Comparison of ENCODE assay signal across 11 cellular contexts in genomic region chr1:94093996-94094395, GRCh38. TPM values are rescaled to one million over a fixed set of nuclear protein-coding genes. Genes with fewer than 3 reads are reported as not detected.
DNase-seq lines count a peak whose midpoint lies in the region; ATAC-seq and TF ChIP-seq lines count a peak whose summit lies in the region.
"Had no signal": no experiment of that assay in that cellular context is flagged by ENCODE, and none has a peak within 500 bp of the region (broad histone marks: within the 10 kb centered on the region; RNA-seq: fewer than 3 reads in every experiment).

No MANE protein-coding gene starts in this region.

- H3K4ac ChIP-seq in trophoblast cell (ENCODE audit: low read depth, low read length): peak overlapping the region; percentile 30

- POLR2A ChIA-PET in WTC11 (lab: Charles Lee): no interaction called here
- POLR2A ChIA-PET in activated CD4-positive, alpha-beta memory T cell treated with anti-CD3 and anti-CD28 coated beads for 36 hours (lab: Charles Lee): no interaction called here

- no peak overlapping the region for H3K23ac ChIP-seq in trophoblast cell (ENCODE audit: low read length)

- H3K79me2 ChIP-seq in trophoblast cell (ENCODE audit: control insufficient read depth, insufficient read depth, low read length, poor library complexity): peaks cover 19% of the 10 kb centered on the region

- ATAC-seq in WTC11: peak; percentile 21

- H3K14ac ChIP-seq in trophoblast cell (ENCODE audit: low read length): peak overlapping the region; percentile 95

- peaks cover 46 to 50% of the 10 kb centered on the region in 2 experiments for H3K4me1 ChIP-seq in trophoblast cell (ENCODE audit: control insufficient read depth in 1 of 2, insufficient read depth in 2 of 2, low read length in 2 of 2)

- H4K12ac ChIP-seq in trophoblast cell (ENCODE audit: low read depth, low read length): no peak overlapping the region

- peak overlapping the region; percentile 97 for H2BK12ac ChIP-seq in trophoblast cell (ENCODE audit: low read length)

- H2AK5ac ChIP-seq in trophoblast cell (ENCODE audit: low read length): peak overlapping the region; percentile 95

- H2BK120ac ChIP-seq in trophoblast cell (ENCODE audit: insufficient read depth, low read length, poor library complexity): peak overlapping the region; percentile 96

- peak overlapping the region; percentile 65 to 68 for H3K4me3 Mint-ChIP-seq in CD14-positive monocyte
- no peak overlapping the region for H3K4me3 Mint-ChIP-seq in WTC11
- H3K4me3 Mint-ChIP-seq in activated CD4-positive, alpha-beta memory T cell treated with anti-CD3 and anti-CD28 coated beads for 36 hours: no peak overlapping the region
- H3K4me3 Mint-ChIP-seq: CD4-positive, alpha-beta T cell had no signal

- TF ChIP-seq CTCF in CD14-positive monocyte (IDR thresholded peaks at IDR 0.05) (no peak), WTC11 (IDR thresholded peaks at IDR 0.05) (no peak), fibroblast of the aortic adventitia (IDR thresholded peaks at IDR 0.05; ENCODE audit: insufficient read depth, low read length) (no peak)

- no CpG with 5 or more reads among the region's 6 CpGs for WGBS in trophoblast cell (ENCODE audit: extremely low coverage, insufficient coverage, insufficient read length)

- intact Hi-C loops in CD14-positive monocyte (cut with micrococcal nuclease): no loop called here
- intact Hi-C loops in activated CD4-positive, alpha-beta memory T cell treated with anti-CD3 and anti-CD28 coated beads for 36 hours (cut with micrococcal nuclease): no loop called here

- H3K27me3 Mint-ChIP-seq in CD14-positive monocyte (ENCODE audit: low read depth in 3 of 3) (peaks cover 64 to 84% (median 68%) of the 10 kb centered on the region in 3 donors), WTC11 (ENCODE audit: low read depth) (peaks cover 4% of the 10 kb centered on the region; the same call in 1 of the 2 replicates)
- peaks cover 7% of the 10 kb centered on the region for H3K27me3 Mint-ChIP-seq in activated CD4-positive, alpha-beta memory T cell treated with anti-CD3 and anti-CD28 coated beads for 36 hours
- H3K27me3 Mint-ChIP-seq: CD4-positive, alpha-beta T cell had no signal

- H2BK5ac ChIP-seq in trophoblast cell (ENCODE audit: low read depth, low read length, poor library complexity): peak overlapping the region; percentile 77

- no peak overlapping the region for H2AFZ ChIP-seq in trophoblast cell (ENCODE audit: insufficient read depth, low read length, poor library complexity)

- H3K4me2 ChIP-seq in trophoblast cell (ENCODE audit: low read length): no peak overlapping the region

- H3K9ac ChIP-seq in trophoblast cell (ENCODE audit: low read length): no peak overlapping the region

- peak overlapping the region; percentile 44 for H4K8ac ChIP-seq in trophoblast cell (ENCODE audit: low read depth, low read length)

- no peaks in the 10 kb centered on the region for H3K27me3 ChIP-seq in trophoblast cell (ENCODE audit: insufficient read depth, low read length)

- peak overlapping the region; percentile 32 for H3K18ac ChIP-seq in trophoblast cell (ENCODE audit: low read length)

- peaks cover 64% of the 10 kb centered on the region for H3K79me1 ChIP-seq in trophoblast cell (ENCODE audit: low read length)

- peak overlapping the region; percentile 22 for H3K27ac ChIP-seq in trophoblast cell (ENCODE audit: low read depth, low read length)

- CTCF ChIA-PET in WTC11 (lab: Charles Lee): interaction anchor here (0.6 to 1.2 kb wide), 6 partner anchors 24 to 243 kb away, joined by 3 read pairs; partner anchors contain the start of gene ARHGAP29
- CTCF ChIA-PET in activated CD4-positive, alpha-beta memory T cell treated with anti-CD3 and anti-CD28 coated beads for 36 hours (lab: Charles Lee): no interaction called here

- H3K4me1 Mint-ChIP-seq in CD14-positive monocyte (peaks cover 27% of the 10 kb centered on the region), WTC11 (peaks cover 49% of the 10 kb centered on the region)
- H3K4me1 Mint-ChIP-seq in activated CD4-positive, alpha-beta memory T cell treated with anti-CD3 and anti-CD28 coated beads for 36 hours (ENCODE audit: low read depth): peaks cover 8% of the 10 kb centered on the region

- H3K4me3 ChIP-seq in fibroblast of the aortic adventitia (ENCODE audit: low read depth, low read length): no peak overlapping the region
- H3K4me3 ChIP-seq in trophoblast cell (ENCODE audit: low read depth, low read length): no peak overlapping the region

- H3K36me3 ChIP-seq in trophoblast cell (ENCODE audit: control insufficient read depth in 1 of 2, insufficient read depth in 2 of 2, low read length in 2 of 2): no peaks in the 10 kb centered on the region

- DNase-seq in CD14-positive monocyte (ENCODE audit: low spot score) (no peak), WTC11 (ENCODE audit: low spot score) (no peak), fibroblast of the aortic adventitia (ENCODE audit: low read depth) (peak; percentile 30), trophoblast cell (no peak), cortex of kidney (lab: John Stamatoyannopoulos, UW) (no peak), NCI-H146 (lab: John Stamatoyannopoulos, UW) (no peak), SIG-M5 (lab: John Stamatoyannopoulos, UW) (no peak)
- no peak for DNase-seq in activated CD4-positive, alpha-beta memory T cell treated with anti-CD3 and anti-CD28 coated beads for 36 hours
- DNase-seq: CD4-positive, alpha-beta T cell; NCI-H526; stimulated activated CD4-positive, alpha-beta T cell treated with anti-CD3 and anti-CD28 coated beads, Interleukin-1b, Interleukin-23, amount 100 ng/mL, for 48 hours had no signal

- H3K36me3 Mint-ChIP-seq in CD14-positive monocyte: no peaks in the 10 kb centered on the region
- no peaks in the 10 kb centered on the region for H3K36me3 Mint-ChIP-seq in WTC11
- no peaks in the 10 kb centered on the region for H3K36me3 Mint-ChIP-seq in activated CD4-positive, alpha-beta memory T cell treated with anti-CD3 and anti-CD28 coated beads for 36 hours

- H3K9me3 Mint-ChIP-seq in CD14-positive monocyte: peaks cover 0 to 3% (median 0%) of the 10 kb centered on the region in 7 donors
- H3K9me3 Mint-ChIP-seq in WTC11: no peaks in the 10 kb centered on the region
- H3K9me3 Mint-ChIP-seq in activated CD4-positive, alpha-beta memory T cell treated with anti-CD3 and anti-CD28 coated beads for 36 hours: no peaks in the 10 kb centered on the region
- H3K9me3 Mint-ChIP-seq: CD4-positive, alpha-beta T cell had no signal

- H4K91ac ChIP-seq in trophoblast cell (ENCODE audit: low read depth, low read length): peak overlapping the region; percentile 99

- H3K27ac Mint-ChIP-seq in CD14-positive monocyte (peak overlapping the region in 6 of 7 donors; percentile 19 to 78 (median 37)), WTC11 (peak overlapping the region; percentile 79)
- H3K27ac Mint-ChIP-seq in activated CD4-positive, alpha-beta memory T cell treated with anti-CD3 and anti-CD28 coated beads for 36 hours: no peak overlapping the region
- H3K27ac Mint-ChIP-seq: CD4-positive, alpha-beta T cell had no signal

- H3K9me3 ChIP-seq in trophoblast cell (ENCODE audit: insufficient read depth, low read depth, low read length): no peaks in the 10 kb centered on the region

TF ChIP-seq in WTC11, 78 proteins besides CTCF, POLR2A, EP300 and RAD21:
- TF ChIP-seq ELF4 (CRISPR knock-in tag; IDR thresholded peaks at IDR 0.05; ENCODE audit: low read depth) (no peak), IRF2 (CRISPR knock-in tag; IDR thresholded peaks at IDR 0.05; ENCODE audit: borderline replicate concordance, low read depth) (no peak)

RNA-seq across cellular contexts. Expression of gene ABCA4, which starts 27.0 kb away (rescaled TPM):
- not detected for polyA plus RNA-seq in CD14-positive monocyte
- 0.09 to 0.21 TPM (median 0.16 TPM) in 3 replicates for total RNA-seq in WTC11 (2021)
- total RNA-seq in fibroblast of the aortic adventitia (ENCODE audit: low replicate concordance): 0.09 TPM in 1 of 2 replicates, not detected in the other
- polyA plus RNA-seq in trophoblast cell (2013): 7.2 and 7.4 TPM in 2 replicates
- total RNA-seq in activated CD4-positive, alpha-beta memory T cell treated with anti-CD3 and anti-CD28 coated beads for 36 hours: not detected
- total RNA-seq: CD4-positive, alpha-beta T cell had no signal

Comparison
In these comparisons a context has a peak if more than half of its experiments do, and no peak if none do; other contexts are left out.
1. H3K4me3 Mint-ChIP-seq: peak in CD14-positive monocyte (2 of 2); none in WTC11 (single experiment) and activated CD4-positive, alpha-beta memory T cell treated with anti-CD3 and anti-CD28 coated beads for 36 hours (single experiment).